8 cellular contexts compared by ENCODE assay signal in genomic region chr12:57844725-57845477, GRCh38. TPM values are rescaled to one million over a fixed set of nuclear protein-coding genes. Genes with fewer than 3 reads are reported as not detected.
A peak's percentile ranks its signal among the peaks of the same experiment; 100 is the strongest.
DNase-seq lines count a peak whose midpoint lies in the region; ATAC-seq lines count a peak whose summit lies in the region.

No MANE protein-coding gene starts in this region.

- peak overlapping the region; percentile 97 for H3K4me3 ChIP-seq in NT2/D1 (ENCODE audit: insufficient read length, low read depth)

- H3K9ac ChIP-seq in NT2/D1 (ENCODE audit: insufficient read length, low read depth): peak overlapping the region; percentile 97

- intact Hi-C loops in left ventricle myocardium superior (cut with micrococcal nuclease) (no loop called here), posterior vena cava (cut with DNase I) (loop anchor here in 1 of 2 donors (2.0 kb wide), 1 partner anchor 52 kb away; no protein-coding TSS in a partner anchor)

- no peaks in the 10 kb centered on the region for H3K9me3 ChIP-seq in NT2/D1 (ENCODE audit: insufficient read depth, low read length)

- H3K27me3 ChIP-seq in NT2/D1 (ENCODE audit: insufficient read depth, insufficient read length): peaks cover 2% of the 10 kb centered on the region

- no peaks in the 10 kb centered on the region for H3K36me3 ChIP-seq in NT2/D1 (ENCODE audit: insufficient read depth, insufficient read length, low read length)

- peak; percentile 48 for ATAC-seq in left ventricle myocardium superior

- peaks cover 29% of the 10 kb centered on the region for H3K4me1 ChIP-seq in NT2/D1 (ENCODE audit: insufficient read depth, insufficient read length)

- DNase-seq in GM04503 (ENCODE audit: low read depth) (peak; percentile 78), H4 (ENCODE audit: low spot score) (peak; percentile 32), NT2/D1 (ENCODE audit: low read depth, low spot score) (no peak), amygdala (lab: John Stamatoyannopoulos, UW) (peak in 36 of 56 donors; percentile 12 to 67 (median 45)), left ventricle myocardium superior (peak; percentile 77), posterior vena cava (ENCODE audit: low spot score) (peak; percentile 95), NCI-H2081 treated with DMSO at 0.1 percent for 48 hours (lab: John Stamatoyannopoulos, UW) (no peak), NCI-H128 (lab: John Stamatoyannopoulos, UW; ENCODE audit: unreplicated experiment) (no peak)

RNA-seq across cellular contexts. Expression of gene CTDSP2, which starts 1.6 kb away (rescaled TPM):
- 36.1 and 44.8 TPM in 2 replicates for total RNA-seq in H4 (2014; rRNA removed; shearing (Covaris generic))
- 104 TPM for total RNA-seq in left ventricle myocardium superior
- 100 to 1,000 TPM; 135 to 138 TPM for total RNA-seq in posterior vena cava

RNA-seq across cellular contexts. Expression of gene AVIL, which starts 26.4 kb away (rescaled TPM):
- total RNA-seq in H4 (2014; rRNA removed; shearing (Covaris generic)): 2.0 and 4.3 TPM in 2 replicates
- total RNA-seq in left ventricle myocardium superior (2.4 TPM), posterior vena cava (1 to 10 TPM; 5.6 to 6.3 TPM)

Comparison
In these comparisons a context has a peak if more than half of its experiments do, and no peak if none do; other contexts are left out.
1. DNase-seq: peak in GM04503 (single experiment), H4 (single experiment), amygdala (36 of 56), left ventricle myocardium superior (single experiment) and posterior vena cava (single experiment); none in NT2/D1 (single experiment), NCI-H2081 treated with DMSO at 0.1 percent for 48 hours (single experiment) and NCI-H128 (single experiment).